Comparison of ENCODE assay signal across 8 cellular contexts in the genomic region with DNA sequence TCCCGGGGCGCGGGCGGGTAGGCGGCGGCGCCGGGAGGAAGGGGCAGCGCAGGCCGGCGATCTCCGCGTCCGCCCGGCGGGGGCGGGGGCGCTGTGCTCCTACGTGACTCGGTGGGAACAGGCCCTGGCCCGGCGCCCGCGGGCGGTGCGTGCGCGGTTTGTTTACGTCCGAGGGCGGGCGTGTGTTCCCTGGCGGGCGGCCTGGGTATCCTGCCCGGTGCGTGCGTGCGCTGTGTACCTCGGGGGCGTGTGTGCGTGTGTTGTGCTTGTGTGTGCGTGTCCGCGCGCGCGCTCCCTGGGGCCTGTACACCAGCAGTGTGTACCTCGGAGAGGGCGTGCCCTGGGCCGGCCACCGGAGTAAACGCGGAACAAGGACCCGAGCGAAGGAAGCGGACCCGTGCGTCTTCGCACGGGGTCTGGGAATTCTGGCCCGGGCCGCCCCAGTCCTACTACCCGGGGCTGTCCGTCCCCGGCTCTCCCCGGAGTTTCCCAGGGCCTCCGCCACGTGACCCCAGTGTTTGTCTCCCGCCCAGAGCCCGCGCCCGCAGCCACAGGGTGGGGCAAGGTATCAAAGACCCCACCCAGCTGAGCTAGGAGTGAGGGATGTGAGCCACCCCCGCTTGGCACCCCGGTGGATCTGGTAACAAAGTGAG.
DNase-seq lines count a peak whose midpoint lies in the region; ATAC-seq and TF ChIP-seq lines count a peak whose summit lies in the region.

No MANE protein-coding gene starts in this region.

- no peaks in the 10 kb centered on the region for H3K27me3 Mint-ChIP-seq in central memory CD8-positive, alpha-beta T cell

- H3K9me3 ChIP-seq in BLaER1: no peaks in the 10 kb centered on the region
- no peaks in the 10 kb centered on the region for H3K9me3 ChIP-seq in WERI-Rb-1 (ENCODE audit: severe bottlenecking)

- H4K20me1 ChIP-seq in BLaER1: peaks cover 35% of the 10 kb centered on the region

- no peak for TF ChIP-seq CTCF in WERI-Rb-1 (IDR thresholded peaks at IDR 0.05; ENCODE audit: low read depth, low read length)

- H3K4me3 Mint-ChIP-seq in central memory CD8-positive, alpha-beta T cell: peak overlapping the region; percentile 79

- H3K27me3 ChIP-seq in BLaER1 (no peaks in the 10 kb centered on the region), WERI-Rb-1 (ENCODE audit: insufficient read depth, low read depth, severe bottlenecking) (no peaks in the 10 kb centered on the region)

- DNase-seq in KBM-7: peak; percentile 68
- peak; percentile 49 for DNase-seq in WERI-Rb-1
- peak; percentile 43 for DNase-seq in central memory CD8-positive, alpha-beta T cell (ENCODE audit: low spot score in 2 of 2)
- peak; percentile 79 for DNase-seq in kidney tubule cell (ENCODE audit: low spot score)
- peak; percentile 57 for DNase-seq in stimulated activated CD4-positive, alpha-beta T cell treated with anti-CD3 and anti-CD28 coated beads, Interleukin-1b, Interleukin-23, amount 100 ng/mL, for 48 hours
- DNase-seq in NCI-H1048 (lab: John Stamatoyannopoulos, UW): no peak

- H3K4me1 Mint-ChIP-seq in central memory CD8-positive, alpha-beta T cell: peaks cover 28% of the 10 kb centered on the region

- H3K4me2 ChIP-seq in BLaER1: peak overlapping the region; percentile 100

- peak overlapping the region; percentile 78 for H3K9ac ChIP-seq in BLaER1

- in situ Hi-C loops in KBM-7 (cut with MboI; ENCODE audit: low pct_unique_long_range_greater_than_20kb, low sequenced_read_pairs): no loop called here

- H3K36me3 ChIP-seq in BLaER1 (no peaks in the 10 kb centered on the region), WERI-Rb-1 (no peaks in the 10 kb centered on the region)

- ATAC-seq in GM19372 (IDR thresholded peaks at IDR 0.05; ENCODE audit: low read depth, unreplicated experiment): peak; percentile 27
- peak; percentile 38 for ATAC-seq in central memory CD8-positive, alpha-beta T cell (replicated peaks; ENCODE audit: extremely low read depth, poor library complexity, severe bottlenecking)

- H3K4me3 ChIP-seq in BLaER1: peak overlapping the region; percentile 83
- peak overlapping the region; percentile 84 for H3K4me3 ChIP-seq in WERI-Rb-1 (ENCODE audit: low read depth, low read length)

- H3K27ac ChIP-seq in BLaER1 (peak overlapping the region; percentile 69), WERI-Rb-1 (no peak overlapping the region; the same call in 1 of the 2 replicates)

- no peaks in the 10 kb centered on the region for H3K9me3 Mint-ChIP-seq in central memory CD8-positive, alpha-beta T cell

- peak overlapping the region; percentile 97 for H3K27ac Mint-ChIP-seq in central memory CD8-positive, alpha-beta T cell (ENCODE audit: low read depth)

- H3K4me1 ChIP-seq in BLaER1: peaks cover 77% of the 10 kb centered on the region

- H3K36me3 Mint-ChIP-seq in central memory CD8-positive, alpha-beta T cell (ENCODE audit: insufficient read depth): peaks cover 15% of the 10 kb centered on the region
